In genomic region chr12:89756100-89756637, GRCh38 we compare ENCODE assay signal across 9 cellular contexts. TPM values are rescaled to one million over a fixed set of nuclear protein-coding genes. Genes with fewer than 3 reads are reported as not detected.
DNase-seq lines count a peak whose midpoint lies in the region; ATAC-seq and TF ChIP-seq lines count a peak whose summit lies in the region.
"Had no signal": no experiment of that assay in that cellular context is flagged by ENCODE, and none has a peak within 500 bp of the region (broad histone marks: within the 10 kb centered on the region; RNA-seq: fewer than 3 reads in every experiment).

No MANE protein-coding gene starts in this region.

- H3K4me1 Mint-ChIP-seq in activated CD4-positive, alpha-beta T cell treated with anti-CD3 and anti-CD28 coated beads for 36 hours, result peaks cover 34% of the 10 kb centered on the region
- H3K4me1 Mint-ChIP-seq in activated CD8-positive, alpha-beta T cell treated with anti-CD3 and anti-CD28 coated beads, Interleukin-2, amount 10 ng/mL, durations not matched to agents 7 days and 5 days (ENCODE audit: low read depth), result peaks cover 25% of the 10 kb centered on the region
- H3K4me1 Mint-ChIP-seq in stimulated activated naive CD8-positive, alpha-beta T cell treated with anti-CD3 and anti-CD28 coated beads, Interleukin-15, Interleukin-2, amounts not matched to agents 100 ng/mL and 50 ng/mL, for 24 hours (ENCODE audit: low read depth), result peaks cover 41% of the 10 kb centered on the region

- peaks cover 4% of the 10 kb centered on the region for H3K9me3 Mint-ChIP-seq in activated CD4-positive, alpha-beta T cell treated with anti-CD3 and anti-CD28 coated beads for 36 hours (ENCODE audit: low read depth)
- no peaks in the 10 kb centered on the region for H3K9me3 Mint-ChIP-seq in activated CD8-positive, alpha-beta T cell treated with anti-CD3 and anti-CD28 coated beads, Interleukin-2, amount 10 ng/mL, durations not matched to agents 7 days and 5 days (ENCODE audit: insufficient read depth)
- H3K9me3 Mint-ChIP-seq in stimulated activated naive CD8-positive, alpha-beta T cell treated with anti-CD3 and anti-CD28 coated beads, Interleukin-15, Interleukin-2, amounts not matched to agents 100 ng/mL and 50 ng/mL, for 24 hours, result peaks cover 11% of the 10 kb centered on the region

- peak overlapping the region; percentile 33 for H3K27ac Mint-ChIP-seq in activated CD4-positive, alpha-beta T cell treated with anti-CD3 and anti-CD28 coated beads for 36 hours
- peak overlapping the region; percentile 45 for H3K27ac Mint-ChIP-seq in activated CD8-positive, alpha-beta T cell treated with anti-CD3 and anti-CD28 coated beads, Interleukin-2, amount 10 ng/mL, durations not matched to agents 7 days and 5 days
- peak overlapping the region; percentile 87 for H3K27ac Mint-ChIP-seq in stimulated activated naive CD8-positive, alpha-beta T cell treated with anti-CD3 and anti-CD28 coated beads, Interleukin-15, Interleukin-2, amounts not matched to agents 100 ng/mL and 50 ng/mL, for 24 hours

- no peaks in the 10 kb centered on the region for H3K27me3 Mint-ChIP-seq in activated CD4-positive, alpha-beta T cell treated with anti-CD3 and anti-CD28 coated beads for 36 hours
- H3K27me3 Mint-ChIP-seq in activated CD8-positive, alpha-beta T cell treated with anti-CD3 and anti-CD28 coated beads, Interleukin-2, amount 10 ng/mL, durations not matched to agents 7 days and 5 days (ENCODE audit: low read depth), result no peaks in the 10 kb centered on the region
- H3K27me3 Mint-ChIP-seq in stimulated activated naive CD8-positive, alpha-beta T cell treated with anti-CD3 and anti-CD28 coated beads, Interleukin-15, Interleukin-2, amounts not matched to agents 100 ng/mL and 50 ng/mL, for 24 hours, result no peaks in the 10 kb centered on the region

- intact Hi-C loops in activated CD4-positive, alpha-beta T cell treated with anti-CD3 and anti-CD28 coated beads for 36 hours (cut with DNase I, micrococcal nuclease), result loop anchor here (1.0 to 5.0 kb wide), 13 partner anchors 13 to 594 kb away; partner anchors contain the start of gene DUSP6 (in 1 of the 2)

- TF ChIP-seq CTCF in GM13976 (IDR thresholded peaks at IDR 0.05; ENCODE audit: borderline replicate concordance, control extremely low read depth, extremely low read depth, insufficient read depth, missing control alignments) (no peak), GM20000 (IDR thresholded peaks at IDR 0.05; ENCODE audit: extremely low read depth, missing control alignments) (no peak)

- POLR2A ChIA-PET in activated CD4-positive, alpha-beta T cell treated with anti-CD3 and anti-CD28 coated beads for 36 hours (lab: Charles Lee), result no interaction called here
- POLR2A ChIA-PET in activated CD8-positive, alpha-beta T cell treated with anti-CD3 and anti-CD28 coated beads, Interleukin-2, amount 10 ng/mL, durations not matched to agents 7 days and 5 days (lab: Charles Lee), result interaction anchor here (0.6 to 1.0 kb wide), 2 partner anchors 46 to 1970 kb away, joined by 3 read pairs; no protein-coding TSS in a partner anchor

- no peaks in the 10 kb centered on the region for H3K36me3 Mint-ChIP-seq in activated CD4-positive, alpha-beta T cell treated with anti-CD3 and anti-CD28 coated beads for 36 hours (ENCODE audit: low read depth)
- H3K36me3 Mint-ChIP-seq in activated CD8-positive, alpha-beta T cell treated with anti-CD3 and anti-CD28 coated beads, Interleukin-2, amount 10 ng/mL, durations not matched to agents 7 days and 5 days (ENCODE audit: low read depth), result no peaks in the 10 kb centered on the region
- H3K36me3 Mint-ChIP-seq in stimulated activated naive CD8-positive, alpha-beta T cell treated with anti-CD3 and anti-CD28 coated beads, Interleukin-15, Interleukin-2, amounts not matched to agents 100 ng/mL and 50 ng/mL, for 24 hours (ENCODE audit: low read depth), result no peaks in the 10 kb centered on the region

- peak overlapping the region; percentile 22 for H3K4me3 Mint-ChIP-seq in activated CD4-positive, alpha-beta T cell treated with anti-CD3 and anti-CD28 coated beads for 36 hours
- no peak overlapping the region for H3K4me3 Mint-ChIP-seq in activated CD8-positive, alpha-beta T cell treated with anti-CD3 and anti-CD28 coated beads, Interleukin-2, amount 10 ng/mL, durations not matched to agents 7 days and 5 days
- H3K4me3 Mint-ChIP-seq in stimulated activated naive CD8-positive, alpha-beta T cell treated with anti-CD3 and anti-CD28 coated beads, Interleukin-15, Interleukin-2, amounts not matched to agents 100 ng/mL and 50 ng/mL, for 24 hours, result peak overlapping the region; percentile 35

- CTCF ChIA-PET in activated CD4-positive, alpha-beta T cell treated with anti-CD3 and anti-CD28 coated beads for 36 hours (lab: Charles Lee), result interaction anchor here (0.7 to 1.1 kb wide), 2 partner anchors 272 to 320 kb away, joined by 3 read pairs; no protein-coding TSS in a partner anchor
- CTCF ChIA-PET in activated CD8-positive, alpha-beta T cell treated with anti-CD3 and anti-CD28 coated beads, Interleukin-2, amount 10 ng/mL, durations not matched to agents 7 days and 5 days (lab: Charles Lee), result no interaction called here

- peak; percentile 36 for ATAC-seq in activated CD4-positive, alpha-beta T cell treated with anti-CD3 and anti-CD28 coated beads for 36 hours
- peak; percentile 6 for ATAC-seq in HG03095 (IDR thresholded peaks at IDR 0.05; ENCODE audit: unreplicated experiment)
- ATAC-seq in activated CD8-positive, alpha-beta T cell treated with anti-CD3 and anti-CD28 coated beads, Interleukin-2, amount 10 ng/mL, durations not matched to agents 7 days and 5 days, result no peak

- in situ Hi-C loops in GM13976 (cut with MboI; ENCODE audit: low sequenced_read_pairs, unreplicated experiment), result no loop called here

- no peak for DNase-seq in activated CD4-positive, alpha-beta T cell treated with anti-CD3 and anti-CD28 coated beads for 36 hours
- DNase-seq in activated CD4-positive, alpha-beta T cell treated with anti-CD3 and anti-CD28 coated beads for 4 hours, result no peak
- no peak for DNase-seq in activated CD8-positive, alpha-beta T cell treated with anti-CD3 and anti-CD28 coated beads, Interleukin-2, amount 10 ng/mL, durations not matched to agents 7 days and 5 days
- no peak for DNase-seq in ecto neural progenitor cell (ENCODE audit: low spot score)
- no peak for DNase-seq in GM13976 (ENCODE audit: low spot score)
- DNase-seq in GM20000 (ENCODE audit: low spot score), result no peak
- DNase-seq: left cardiac atrium had no signal

RNA-seq across cellular contexts. Expression of gene ATP2B1, which starts 47.5 kb away (rescaled TPM):
- total RNA-seq in activated CD4-positive, alpha-beta T cell treated with anti-CD3 and anti-CD28 coated beads for 36 hours, result 10 to 100 TPM; 18.8 to 19.7 TPM
- 10 to 100 TPM; 25.3 to 26.5 TPM for total RNA-seq in activated CD8-positive, alpha-beta T cell treated with anti-CD3 and anti-CD28 coated beads, Interleukin-2, amount 10 ng/mL, durations not matched to agents 7 days and 5 days

Comparison
In these comparisons a context has a peak if more than half of its experiments do, and no peak if none do; other contexts are left out.
1. H3K27ac Mint-ChIP-seq: peak in every context shown above with its lines; median percentile 87 in stimulated activated naive CD8-positive, alpha-beta T cell treated with anti-CD3 and anti-CD28 coated beads, Interleukin-15, Interleukin-2, amounts not matched to agents 100 ng/mL and 50 ng/mL, for 24 hours; 45 in activated CD8-positive, alpha-beta T cell treated with anti-CD3 and anti-CD28 coated beads, Interleukin-2, amount 10 ng/mL, durations not matched to agents 7 days and 5 days; 33 in activated CD4-positive, alpha-beta T cell treated with anti-CD3 and anti-CD28 coated beads for 36 hours.